In genomic region chr2:171995586-171995985, GRCh38 we compare ENCODE assay signal across 1 cellular context.
TF ChIP-seq lines count a peak whose summit lies in the region.

No MANE protein-coding gene starts in this region.

TF ChIP-seq in GM23338, 12 proteins besides CTCF, POLR2A, EP300 and RAD21 (continued from another document):
- TF ChIP-seq ETS1 (IDR thresholded peaks at IDR 0.05) (no peak), STAT1 (IDR thresholded peaks at IDR 0.05; ENCODE audit: unreplicated experiment) (no peak), ZNF331 (CRISPR knock-in tag; IDR thresholded peaks at IDR 0.05; ENCODE audit: low read depth) (no peak), JUNB (IDR thresholded peaks at IDR 0.05; ENCODE audit: unreplicated experiment) (no peak)
